1 cellular context compared by ENCODE assay signal in the genomic region with DNA sequence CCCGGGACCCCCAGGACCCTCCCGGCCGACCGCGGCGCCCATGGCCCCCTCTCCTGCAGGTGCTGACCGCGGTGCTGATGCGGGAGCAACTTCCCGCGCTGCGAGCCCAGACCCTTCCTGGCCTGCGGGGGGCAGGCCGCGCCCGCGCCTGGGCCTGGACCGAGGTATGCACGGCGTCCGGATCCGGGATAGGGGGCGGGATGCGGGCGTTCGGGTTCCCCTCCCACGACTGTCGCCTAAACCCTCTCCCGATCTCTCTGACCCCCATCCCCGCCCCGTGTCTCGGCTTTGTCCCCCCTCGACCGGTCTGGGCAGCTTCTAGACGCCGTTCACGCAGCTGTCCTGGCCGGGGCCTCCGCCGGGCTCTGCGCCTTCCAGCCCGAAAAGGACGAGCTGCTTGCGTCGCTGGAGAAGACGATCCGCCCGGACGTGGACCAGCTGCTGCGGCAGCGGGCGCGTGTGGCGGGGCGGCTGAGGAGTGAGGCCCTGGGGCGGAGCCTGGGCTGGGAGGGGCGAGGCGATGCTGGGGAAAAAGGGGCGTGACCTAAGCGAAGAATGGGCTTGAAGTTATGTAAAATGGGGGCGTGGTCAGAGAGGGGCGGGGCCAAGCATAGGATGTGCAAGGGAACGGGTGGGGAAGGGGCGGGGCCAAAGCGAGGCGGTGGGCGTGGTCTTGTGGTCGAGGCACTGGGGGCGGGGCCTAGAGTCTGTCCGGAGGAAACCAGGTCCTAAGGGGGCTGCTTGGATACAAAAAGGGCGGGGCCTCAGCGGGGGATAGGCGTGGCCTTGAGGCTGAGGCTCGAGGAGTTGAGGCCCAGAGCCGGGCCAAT.
A peak's percentile ranks its signal among the peaks of the same experiment; 100 is the strongest.
TF ChIP-seq lines count a peak whose summit lies in the region.

No MANE protein-coding gene starts in this region.

TF ChIP-seq in K562, 482 proteins besides CTCF, POLR2A, EP300 and RAD21 (continued from another document):
- TF ChIP-seq, protein P1, sequence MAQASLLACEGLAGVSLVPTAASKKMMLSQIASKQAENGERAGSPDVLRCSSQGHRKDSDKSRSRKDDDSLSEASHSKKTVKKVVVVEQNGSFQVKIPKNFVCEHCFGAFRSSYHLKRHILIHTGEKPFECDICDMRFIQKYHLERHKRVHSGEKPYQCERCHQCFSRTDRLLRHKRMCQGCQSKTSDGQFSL (CRISPR knock-in tag; IDR thresholded peaks at IDR 0.05): peak; percentile 47; the same call in 1 of the 2 replicates
- TF ChIP-seq, protein P1 (tag; IDR thresholded peaks at IDR 0.05): no peak
- peak; percentile 46 for TF ChIP-seq ATF7 (IDR thresholded peaks at IDR 0.05)
- 0 out of 2 replicates have a peak, but pooled peaks have one; percentile 22 for TF ChIP-seq SUPT5H (IDR thresholded peaks at IDR 0.05)
- no peak for TF ChIP-seq ZNF146 (CRISPR knock-in tag; IDR thresholded peaks at IDR 0.05; ENCODE audit: unreplicated experiment)
- TF ChIP-seq PCBP1 (IDR thresholded peaks at IDR 0.05; ENCODE audit: low read depth, low read length, poor library complexity, severe bottlenecking): peak; percentile 16
- TF ChIP-seq MYNN (IDR thresholded peaks at IDR 0.05): no peak
- 0 out of 2 replicates have a peak, but pooled peaks have one; percentile 9 for TF ChIP-seq MYNN (CRISPR knock-in tag; IDR thresholded peaks at IDR 0.05)
